ENCODE assay signal across 17 cellular contexts in the genomic region with DNA sequence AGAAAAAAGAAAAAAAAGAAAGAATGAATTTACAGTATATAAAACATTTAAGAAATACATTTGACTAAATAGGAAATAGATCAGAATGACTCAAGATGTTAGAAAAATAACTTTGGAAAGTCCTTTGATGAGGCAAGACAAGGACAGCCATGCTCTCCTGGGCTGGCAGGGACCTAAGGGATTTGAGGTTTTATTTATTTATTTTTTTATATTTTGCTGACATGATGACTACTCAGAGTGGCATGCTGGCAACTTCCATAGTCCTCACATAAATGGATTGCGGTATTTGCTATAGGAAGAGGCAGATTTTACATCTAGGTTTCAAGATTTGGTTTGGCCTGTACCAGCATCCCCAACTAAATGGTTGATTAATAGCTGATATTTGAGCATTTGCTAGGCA. TPM values are rescaled to one million over a fixed set of nuclear protein-coding genes. Genes with fewer than 3 reads are reported as not detected.
DNase-seq lines count a peak whose midpoint lies in the region; ATAC-seq, FAIRE-seq and TF ChIP-seq lines count a peak whose summit lies in the region.
"Had no signal": no experiment of that assay in that cellular context is flagged by ENCODE, and none has a peak within 500 bp of the region (broad histone marks: within the 10 kb centered on the region; RNA-seq: fewer than 3 reads in every experiment).

No MANE protein-coding gene starts in this region.

- intact Hi-C loops in gastrocnemius medialis (cut with DNase I; ENCODE audit: low total_unique reads): no loop called here
- intact Hi-C loops in ovary (cut with DNase I): no loop called here
- intact Hi-C loops in adrenal gland (cut with DNase I): no loop called here

- H3K27me3 ChIP-seq in bronchial epithelial cell (ENCODE audit: control insufficient read depth, insufficient read depth, low read length): no peaks in the 10 kb centered on the region
- no peaks in the 10 kb centered on the region for H3K27me3 ChIP-seq in gastrocnemius medialis
- H3K27me3 ChIP-seq in ovary: no peaks in the 10 kb centered on the region
- no peaks in the 10 kb centered on the region for H3K27me3 ChIP-seq in adrenal gland
- H3K27me3 ChIP-seq: BE2C, neural progenitor cell, right lobe of liver, SJCRH30 had no signal

- no peaks in the 10 kb centered on the region for H3K4me1 ChIP-seq in gastrocnemius medialis
- H3K4me1 ChIP-seq in ovary (ENCODE audit: insufficient read depth): no peaks in the 10 kb centered on the region
- H3K4me1 ChIP-seq in adrenal gland (replicated peaks in 1 of 2): peaks cover 0 to 11% of the 10 kb centered on the region in 2 donors
- H3K4me1 ChIP-seq: BE2C, right lobe of liver, SJCRH30 had no signal

- 92 to 97% (median 95%) methylated on average over 1 of the region's 1 CpG for WGBS in ovary, 3 donors
- WGBS in adrenal gland, 4 donors: 92 to 100% (median 98%) methylated on average over 1 of the region's 1 CpG

- in situ Hi-C loops in gastrocnemius medialis (cut with MboI; ENCODE audit: low sequenced_read_pairs in 4 of 4) (no loop called here), GM13976 (cut with MboI; ENCODE audit: low sequenced_read_pairs, unreplicated experiment) (no loop called here)

- no peak for TF ChIP-seq CTCF in bronchial epithelial cell (IDR thresholded peaks at IDR 0.05; ENCODE audit: insufficient read depth, low read length, severe bottlenecking)
- TF ChIP-seq CTCF in gastrocnemius medialis (IDR thresholded peaks at IDR 0.05 in 4 of 5, conservative IDR thresholded peaks at IDR 0.05 in 1 of 5): no peak
- TF ChIP-seq CTCF in GM13976 (IDR thresholded peaks at IDR 0.05; ENCODE audit: borderline replicate concordance, control extremely low read depth, extremely low read depth, insufficient read depth, missing control alignments): no peak
- TF ChIP-seq CTCF in ovary (IDR thresholded peaks at IDR 0.05): no peak
- no peak for TF ChIP-seq CTCF in adrenal gland (IDR thresholded peaks at IDR 0.05)

- no peak for TF ChIP-seq EP300 in ovary (IDR thresholded peaks at IDR 0.05)

- DNase-seq in AG08396 (ENCODE audit: low spot score): peak; percentile 26
- DNase-seq in M059J (ENCODE audit: low read depth): peak; percentile 86
- DNase-seq in bronchial epithelial cell (ENCODE audit: low read depth): peak; percentile 72
- DNase-seq in iris pigment epithelial cell (ENCODE audit: low read depth): peak; percentile 55
- DNase-seq in gastrocnemius medialis: no peak
- DNase-seq in GM13976 (ENCODE audit: low spot score): no peak
- no peak for DNase-seq in ovary
- DNase-seq in adrenal gland: no peak
- DNase-seq: activated CD8-positive, alpha-beta T cell treated with anti-CD3 and anti-CD28 coated beads for 36 hours; aorta; BE2C; effector CD4-positive, alpha-beta T cell; NCI-H1048; right lobe of liver; SJCRH30; stimulated activated CD4-positive, alpha-beta T cell treated with anti-CD3 and anti-CD28 coated beads, Interleukin-4, amount 100 ng/mL, for 1 hour had no signal

- no peak overlapping the region for H3K4me3 ChIP-seq in bronchial epithelial cell (ENCODE audit: low read depth, low read length)
- H3K4me3 ChIP-seq in gastrocnemius medialis: no peak overlapping the region
- H3K4me3 ChIP-seq in ovary: no peak overlapping the region
- H3K4me3 ChIP-seq in adrenal gland: no peak overlapping the region
- H3K4me3 ChIP-seq: neural progenitor cell, right lobe of liver, SJCRH30 had no signal

- H3K9me3 ChIP-seq in gastrocnemius medialis (no peaks in the 10 kb centered on the region), ovary (no peaks in the 10 kb centered on the region), adrenal gland (replicated peaks in 1 of 3) (no peaks in the 10 kb centered on the region)
- H3K9me3 ChIP-seq: BE2C, right lobe of liver, SJCRH30 had no signal

- H3K27ac ChIP-seq in gastrocnemius medialis (no peak overlapping the region), ovary (no peak overlapping the region), adrenal gland (no peak overlapping the region)
- H3K27ac ChIP-seq: neural progenitor cell, right lobe of liver, SJCRH30 had no signal

- FAIRE-seq in bronchial epithelial cell (lab: Jason Lieb, UNC): no peak

- TF ChIP-seq POLR2A in gastrocnemius medialis (IDR thresholded peaks at IDR 0.05) (no peak), ovary (IDR thresholded peaks at IDR 0.05) (no peak), adrenal gland (IDR thresholded peaks at IDR 0.05) (no peak)

- no peak for ATAC-seq in gastrocnemius medialis
- ATAC-seq: activated CD8-positive, alpha-beta T cell treated with anti-CD3 and anti-CD28 coated beads for 36 hours; right lobe of liver had no signal

- H3K36me3 ChIP-seq in bronchial epithelial cell (ENCODE audit: control insufficient read depth, insufficient read depth, low read length): no peaks in the 10 kb centered on the region
- H3K36me3 ChIP-seq in gastrocnemius medialis: no peaks in the 10 kb centered on the region
- no peaks in the 10 kb centered on the region for H3K36me3 ChIP-seq in ovary
- H3K36me3 ChIP-seq in adrenal gland (replicated peaks in 1 of 2): no peaks in the 10 kb centered on the region
- H3K36me3 ChIP-seq: BE2C, neural progenitor cell, right lobe of liver, SJCRH30 had no signal

RNA-seq across cellular contexts. Expression of a gene that starts 17.7 kb away (rescaled TPM):
- 0.42 and 0.67 TPM in 2 replicates for total RNA-seq in M059J (2014; rRNA removed; shearing (Covaris generic))
- total RNA-seq in bronchial epithelial cell (0.53 and 15.0 TPM in 2 replicates), gastrocnemius medialis (under 1 TPM in 1 of 4 donors, not detected in 3; 0.23 TPM), ovary (1 to 10 TPM in 2 of 7 donors, under 1 TPM in 4, not detected in 1; 0.08 to 9.0 (median 0.59) TPM), adrenal gland (not detected)
- polyA plus RNA-seq in ovary (1 to 10 TPM in 1 of 2 donors, under 1 TPM in 1; 0.08 to 8.6 TPM), adrenal gland (under 1 TPM in 2 of 3 donors, not detected in 1; 0.04 to 0.40 TPM)
- polyA plus RNA-seq: aorta had no signal

Comparison
In these comparisons a context has a peak if more than half of its experiments do, and no peak if none do; other contexts are left out.
1. DNase-seq: peak in AG08396 (single experiment), M059J (single experiment), bronchial epithelial cell (single experiment) and iris pigment epithelial cell (single experiment); none in gastrocnemius medialis (0 of 2), GM13976 (single experiment), ovary (0 of 5) and adrenal gland (0 of 7).